Comparison of ENCODE assay signal across 2 cellular contexts in genomic region chr5:171692936-171693335, GRCh38.
TF ChIP-seq lines count a peak whose summit lies in the region.

No MANE protein-coding gene starts in this region.

TF ChIP-seq in HepG2, 621 proteins besides CTCF, POLR2A, EP300 and RAD21 (continued from another document):
- TF ChIP-seq SNAPC5 (CRISPR knock-in tag; IDR thresholded peaks at IDR 0.05; ENCODE audit: borderline replicate concordance), result no peak

TF ChIP-seq in K562, 482 proteins besides CTCF, POLR2A, EP300 and RAD21 (continued from another document):
- TF ChIP-seq ZFP36 (IDR thresholded peaks at IDR 0.05; ENCODE audit: low read depth, low read length, partially characterized antibody) (peak; percentile 57), BCOR (IDR thresholded peaks at IDR 0.05) (peak; percentile 69; the same call in 1 of the 2 replicates), ZNF77 (CRISPR knock-in tag; IDR thresholded peaks at IDR 0.05) (no peak)
